ENCODE assay signal across 23 cellular contexts in the genomic region with DNA sequence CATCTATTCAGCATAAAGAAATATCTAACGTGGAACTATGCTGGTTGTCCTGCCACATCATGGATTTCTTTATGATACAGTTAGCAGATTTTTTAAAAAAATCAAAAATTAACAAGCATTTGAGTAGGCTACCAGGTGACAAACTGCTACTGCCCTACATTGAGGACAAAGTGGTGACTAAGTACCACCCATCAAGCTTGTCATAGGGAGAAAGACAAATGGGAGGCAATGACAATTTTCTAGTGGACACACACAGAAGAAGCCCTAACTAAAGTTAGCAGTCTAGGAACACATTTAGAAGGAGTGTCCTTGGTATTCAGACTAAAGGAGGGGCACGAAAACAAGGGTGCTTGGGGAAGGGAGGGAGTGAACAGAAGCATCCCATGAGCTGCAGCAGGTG.
DNase-seq lines count a peak whose midpoint lies in the region; ATAC-seq lines count a peak whose summit lies in the region.
"Had no signal": no experiment of that assay in that cellular context is flagged by ENCODE, and none has a peak within 500 bp of the region (broad histone marks: within the 10 kb centered on the region; RNA-seq: fewer than 3 reads in every experiment).

No MANE protein-coding gene starts in this region.

- ATAC-seq in activated naive CD4-positive, alpha-beta T cell treated with anti-CD3 and anti-CD28 coated beads, Interleukin-2, amount 50 U/mL, for 72 hours: no peak
- ATAC-seq in T-helper 17 cell (no peak), left lobe of liver (peak; percentile 23), HG03460 (IDR thresholded peaks at IDR 0.05; ENCODE audit: unreplicated experiment) (no peak), GM21447 (IDR thresholded peaks at IDR 0.05; ENCODE audit: unreplicated experiment) (no peak)
- ATAC-seq: activated CD4-positive, alpha-beta T cell treated with anti-CD3 and anti-CD28 coated beads for 36 hours; esophagus mucosa; lower lobe of right lung; Panc1; stimulated activated naive CD8-positive, alpha-beta T cell treated with anti-CD3 and anti-CD28 coated beads, Interleukin-15, Interleukin-2, amounts not matched to agents 100 U/mL and 50 U/mL, for 24 hours had no signal

- intact Hi-C loops in activated naive CD4-positive, alpha-beta T cell treated with anti-CD3 and anti-CD28 coated beads for 36 hours (cut with micrococcal nuclease): no loop called here

- no peak overlapping the region for H4K8ac ChIP-seq in neuronal stem cell (ENCODE audit: low read depth, low read length)

- peak overlapping the region; percentile 57 for H3K14ac ChIP-seq in neuronal stem cell (ENCODE audit: low read length)

- H3K9me3 ChIP-seq in T-helper 17 cell (ENCODE audit: control insufficient read depth, low read length, poor library complexity, severe bottlenecking) (no peaks in the 10 kb centered on the region), neuronal stem cell (replicated peaks in 1 of 2; ENCODE audit: control insufficient read depth in 2 of 2, insufficient read depth in 1 of 2, low read depth in 1 of 2, low read length in 2 of 2) (peaks cover 0 to 2% of the 10 kb centered on the region in 2 donors)
- H3K9me3 ChIP-seq: heart left ventricle, lower lobe of right lung had no signal

- H4K91ac ChIP-seq in neuronal stem cell (ENCODE audit: low read depth, low read length, poor library complexity): no peak overlapping the region

- CTCF ChIA-PET in activated naive CD4-positive, alpha-beta T cell treated with anti-CD3 and anti-CD28 coated beads for 36 hours (lab: Charles Lee): no interaction called here

- H2BK120ac ChIP-seq in neuronal stem cell (ENCODE audit: low read depth, low read length): no peak overlapping the region

- no peaks in the 10 kb centered on the region for H3K27me3 ChIP-seq in neuronal stem cell (ENCODE audit: control insufficient read depth in 3 of 3, insufficient read depth in 3 of 3, low read depth in 1 of 3, low read length in 3 of 3)
- H3K27me3 ChIP-seq: heart left ventricle had no signal

- no peak overlapping the region for H2AK5ac ChIP-seq in neuronal stem cell (ENCODE audit: low read depth, low read length)

- no peaks in the 10 kb centered on the region for H3K79me1 ChIP-seq in neuronal stem cell (ENCODE audit: low read depth, low read length)

- no peak overlapping the region for H3K18ac ChIP-seq in neuronal stem cell (ENCODE audit: low read length)

- no peak overlapping the region for H2AFZ ChIP-seq in neuronal stem cell (ENCODE audit: low read length)

- no CpG with 5 or more reads among the region's 2 CpGs for WGBS in neuronal stem cell (ENCODE audit: extremely low coverage in 2 of 2, insufficient read length in 2 of 2, insufficient replicate concordance in 1 of 2), 2 donors

- no peak overlapping the region for H3K4me3 ChIP-seq in neuronal stem cell (ENCODE audit: low read length in 2 of 2)
- H3K4me3 ChIP-seq: heart left ventricle, lower lobe of right lung had no signal

- H3K4me1 ChIP-seq in neuronal stem cell (ENCODE audit: control insufficient read depth in 2 of 2, insufficient read depth in 1 of 2, low read depth in 1 of 2, low read length in 2 of 2): peaks cover 0 to 5% of the 10 kb centered on the region in 2 donors

- no peak overlapping the region for H3K9ac ChIP-seq in neuronal stem cell (ENCODE audit: low read depth, low read length, poor library complexity)

- no peak overlapping the region for H3K4ac ChIP-seq in neuronal stem cell (ENCODE audit: low read length)

- no peak overlapping the region for H3K4me2 ChIP-seq in neuronal stem cell (ENCODE audit: insufficient read depth, low read length, poor library complexity, severe bottlenecking)

- no peak for DNase-seq in activated naive CD4-positive, alpha-beta T cell treated with anti-CD3 and anti-CD28 coated beads for 36 hours
- no peak for DNase-seq in activated naive CD4-positive, alpha-beta T cell treated with anti-CD3 and anti-CD28 coated beads, Interleukin-2, amount 50 U/mL, for 72 hours (ENCODE audit: low spot score in 2 of 2)
- no peak for DNase-seq in T-helper 17 cell
- no peak for DNase-seq in left lobe of liver (ENCODE audit: low spot score)
- DNase-seq in neuronal stem cell (ENCODE audit: low spot score): no peak
- DNase-seq in germinal center (ENCODE audit: low spot score): no peak
- DNase-seq: activated CD4-positive, alpha-beta T cell treated with anti-CD3 and anti-CD28 coated beads for 36 hours; activated T-cell treated with anti-CD3 and anti-CD28 coated beads, Interleukin-2, amount 50 U/mL, for 24 hours; effector memory CD4-positive, alpha-beta T cell; foreskin fibroblast; heart left ventricle; kidney glomerular epithelial cell; lower lobe of right lung; NCI-H2171; NCI-H510A treated with DMSO at 0.1 percent for 48 hours; occipital lobe; stimulated activated CD4-positive, alpha-beta T cell treated with anti-CD3 and anti-CD28 coated beads, Interleukin-15, amount 100 ng/mL, for 24 hours; stimulated activated naive CD8-positive, alpha-beta T cell treated with anti-CD3 and anti-CD28 coated beads, Interleukin-15, Interleukin-2, amounts not matched to agents 100 U/mL and 50 U/mL, for 24 hours; T-helper 2 cell had no signal

- no peaks in the 10 kb centered on the region for H3K9me3 Mint-ChIP-seq in activated naive CD4-positive, alpha-beta T cell treated with anti-CD3 and anti-CD28 coated beads for 36 hours
- no peaks in the 10 kb centered on the region for H3K9me3 Mint-ChIP-seq in activated naive CD4-positive, alpha-beta T cell treated with anti-CD3 and anti-CD28 coated beads, Interleukin-2, amount 50 U/mL, for 72 hours
- H3K9me3 Mint-ChIP-seq: activated T-cell treated with anti-CD3 and anti-CD28 coated beads, Interleukin-2, amount 50 U/mL, for 24 hours had no signal

- H3K27ac Mint-ChIP-seq in activated naive CD4-positive, alpha-beta T cell treated with anti-CD3 and anti-CD28 coated beads for 36 hours: peak overlapping the region; percentile 2
- no peak overlapping the region for H3K27ac Mint-ChIP-seq in activated naive CD4-positive, alpha-beta T cell treated with anti-CD3 and anti-CD28 coated beads, Interleukin-2, amount 50 U/mL, for 72 hours
- peak overlapping the region; percentile 69 for H3K27ac Mint-ChIP-seq in T-helper 17 cell
- H3K27ac Mint-ChIP-seq: activated CD4-positive, alpha-beta T cell treated with anti-CD3 and anti-CD28 coated beads for 36 hours; activated T-cell treated with anti-CD3 and anti-CD28 coated beads, Interleukin-2, amount 50 U/mL, for 24 hours had no signal

- H3K27ac ChIP-seq in neuronal stem cell (replicated peaks; ENCODE audit: low read length): no peak overlapping the region
- H3K27ac ChIP-seq: heart left ventricle, lower lobe of right lung had no signal

- peaks cover 0 to 51% of the 10 kb centered on the region in 2 donors for H3K36me3 ChIP-seq in neuronal stem cell (replicated peaks in 1 of 2; ENCODE audit: control insufficient read depth in 2 of 2, insufficient read depth in 2 of 2, low read length in 2 of 2)
- H3K36me3 ChIP-seq: heart left ventricle, lower lobe of right lung had no signal

- no peak overlapping the region for H3K23ac ChIP-seq in neuronal stem cell (ENCODE audit: low read depth, low read length, poor library complexity)

- H2BK12ac ChIP-seq in neuronal stem cell (ENCODE audit: low read length): no peak overlapping the region

- H2BK15ac ChIP-seq in neuronal stem cell (ENCODE audit: low read length): no peak overlapping the region

- H3K27me3 Mint-ChIP-seq in activated naive CD4-positive, alpha-beta T cell treated with anti-CD3 and anti-CD28 coated beads for 36 hours (ENCODE audit: low read depth): no peaks in the 10 kb centered on the region
- H3K27me3 Mint-ChIP-seq in T-helper 17 cell: no peaks in the 10 kb centered on the region
- H3K27me3 Mint-ChIP-seq: activated CD4-positive, alpha-beta T cell treated with anti-CD3 and anti-CD28 coated beads for 36 hours; activated T-cell treated with anti-CD3 and anti-CD28 coated beads, Interleukin-2, amount 50 U/mL, for 24 hours had no signal

- H2BK5ac ChIP-seq in neuronal stem cell (ENCODE audit: low read length): no peak overlapping the region

- H3K4me1 Mint-ChIP-seq in activated naive CD4-positive, alpha-beta T cell treated with anti-CD3 and anti-CD28 coated beads for 36 hours (ENCODE audit: low read depth): peaks cover 71% of the 10 kb centered on the region
- peaks cover 36% of the 10 kb centered on the region for H3K4me1 Mint-ChIP-seq in T-helper 17 cell

- H3K4me3 Mint-ChIP-seq in activated naive CD4-positive, alpha-beta T cell treated with anti-CD3 and anti-CD28 coated beads for 36 hours: no peak overlapping the region
- no peak overlapping the region for H3K4me3 Mint-ChIP-seq in T-helper 17 cell
- H3K4me3 Mint-ChIP-seq: activated CD4-positive, alpha-beta T cell treated with anti-CD3 and anti-CD28 coated beads for 36 hours; activated T-cell treated with anti-CD3 and anti-CD28 coated beads, Interleukin-2, amount 50 U/mL, for 24 hours had no signal

- peaks cover 16% of the 10 kb centered on the region for H3K36me3 Mint-ChIP-seq in activated naive CD4-positive, alpha-beta T cell treated with anti-CD3 and anti-CD28 coated beads for 36 hours (ENCODE audit: low read depth)
- H3K36me3 Mint-ChIP-seq in activated naive CD4-positive, alpha-beta T cell treated with anti-CD3 and anti-CD28 coated beads, Interleukin-2, amount 50 U/mL, for 72 hours: peaks cover 9 to 23% of the 10 kb centered on the region in 2 donors
- H3K36me3 Mint-ChIP-seq in T-helper 17 cell (ENCODE audit: low read depth): peaks cover 2% of the 10 kb centered on the region

Comparison
In these comparisons a context has a peak if more than half of its experiments do, and no peak if none do; other contexts are left out.
1. H3K27ac Mint-ChIP-seq: peak in activated naive CD4-positive, alpha-beta T cell treated with anti-CD3 and anti-CD28 coated beads for 36 hours (single experiment) and T-helper 17 cell (single experiment); none in activated naive CD4-positive, alpha-beta T cell treated with anti-CD3 and anti-CD28 coated beads, Interleukin-2, amount 50 U/mL, for 72 hours (0 of 2).